Comparison of ENCODE assay signal across 8 cellular contexts in genomic region chr2:48249093-48249492, GRCh38.
A peak's percentile ranks its signal among the peaks of the same experiment; 100 is the strongest.
DNase-seq lines count a peak whose midpoint lies in the region; ATAC-seq and TF ChIP-seq lines count a peak whose summit lies in the region.
"Had no signal": no experiment of that assay in that cellular context is flagged by ENCODE, and none has a peak within 500 bp of the region (broad histone marks: within the 10 kb centered on the region; RNA-seq: fewer than 3 reads in every experiment).

No MANE protein-coding gene starts in this region.

- TF ChIP-seq POLR2A in transverse colon (IDR thresholded peaks at IDR 0.05) (no peak), testis (IDR thresholded peaks at IDR 0.05) (no peak)

- 47 to 71% methylated on average over 2 of the region's 2 CpGs for WGBS in transverse colon (ENCODE audit: low coverage in 1 of 2), 2 donors
- WGBS in testis, 2 donors, result 55 to 58% methylated on average over 2 of the region's 2 CpGs

- H3F3A ChIP-seq in Loucy (ENCODE audit: low read depth), result no peaks in the 10 kb centered on the region

- H3K27ac ChIP-seq in transverse colon (peak overlapping the region; percentile 28 to 68 (median 46)), testis (no peak overlapping the region)

- no peaks in the 10 kb centered on the region for H3K79me2 ChIP-seq in Loucy (ENCODE audit: insufficient read depth, low read length)

- no peaks in the 10 kb centered on the region for H3K36me3 ChIP-seq in Loucy (ENCODE audit: insufficient read depth, low read length)
- H3K36me3 ChIP-seq in transverse colon, result no peaks in the 10 kb centered on the region
- H3K36me3 ChIP-seq in testis (ENCODE audit: low read depth, missing control alignments), result no peaks in the 10 kb centered on the region

- DNase-seq in astrocyte of the hippocampus (ENCODE audit: low read depth, low spot score) (peak; percentile 35), iris pigment epithelial cell (ENCODE audit: low read depth) (peak; percentile 56), transverse colon (no peak), testis (no peak), NOMO-1 treated with DMSO at 0.1 percent for 48 hours (lab: John Stamatoyannopoulos, UW; ENCODE audit: unreplicated experiment) (no peak)
- DNase-seq: NCI-H345 had no signal

- no peaks in the 10 kb centered on the region for H3K9me3 ChIP-seq in Loucy (ENCODE audit: insufficient read depth, low read depth, low read length)
- no peaks in the 10 kb centered on the region for H3K9me3 ChIP-seq in transverse colon
- H3K9me3 ChIP-seq in testis, result no peaks in the 10 kb centered on the region

- H2AFZ ChIP-seq in Loucy (ENCODE audit: low read length), result 0 out of 2 replicates have a peak overlapping the region, but pooled peaks have one; percentile 20

- H3K9ac ChIP-seq in Loucy (ENCODE audit: low read depth, low read length, poor library complexity, severe bottlenecking), result no peak overlapping the region

- TF ChIP-seq CTCF in Loucy (conservative IDR thresholded peaks at IDR 0.05; ENCODE audit: low read length) (no peak), transverse colon (IDR thresholded peaks at IDR 0.05) (no peak), testis (IDR thresholded peaks at IDR 0.05) (no peak)

- H3K4me2 ChIP-seq in Loucy (ENCODE audit: low read depth, low read length, poor library complexity, severe bottlenecking), result no peak overlapping the region

- ATAC-seq in GM21390 (IDR thresholded peaks at IDR 0.05; ENCODE audit: unreplicated experiment), result no peak

- no peaks in the 10 kb centered on the region for H3K9me2 ChIP-seq in Loucy (replicated peaks; ENCODE audit: low read depth, low read length)

- TF ChIP-seq EP300 in transverse colon (IDR thresholded peaks at IDR 0.05; ENCODE audit: low read depth), result no peak

- no peaks in the 10 kb centered on the region for H4K20me1 ChIP-seq in Loucy (ENCODE audit: insufficient read depth, low read length, poor library complexity, severe bottlenecking)

- in situ Hi-C loops in transverse colon (cut with MboI; ENCODE audit: low pct_ligation_motif_present in 1 of 4, low pct_unique_long_range_greater_than_20kb in 1 of 4, low sequenced_read_pairs in 3 of 4), result no loop called here

- H3K4me1 ChIP-seq in Loucy (ENCODE audit: insufficient read depth, low read length, poor library complexity, severe bottlenecking), result no peaks in the 10 kb centered on the region
- peaks cover 9 to 24% (median 13%) of the 10 kb centered on the region in 4 donors for H3K4me1 ChIP-seq in transverse colon
- peaks cover 12% of the 10 kb centered on the region for H3K4me1 ChIP-seq in testis

- H3K27me3 ChIP-seq in Loucy (ENCODE audit: insufficient read depth, low read length, poor library complexity, severe bottlenecking) (no peaks in the 10 kb centered on the region), transverse colon (no peaks in the 10 kb centered on the region), testis (no peaks in the 10 kb centered on the region)

- H3K4me3 ChIP-seq in Loucy (ENCODE audit: low read length, poor library complexity, severe bottlenecking), result no peak overlapping the region
- no peak overlapping the region for H3K4me3 ChIP-seq in transverse colon
- no peak overlapping the region for H3K4me3 ChIP-seq in testis

- intact Hi-C loops in transverse colon (cut with DNase I; ENCODE audit: low total_unique reads) (no loop called here), testis (cut with DNase I; ENCODE audit: low total_unique reads) (no loop called here)

Comparison
In these comparisons a context has a peak if more than half of its experiments do, and no peak if none do; other contexts are left out.
1. DNase-seq: peak in astrocyte of the hippocampus (single experiment) and iris pigment epithelial cell (single experiment); none in transverse colon (single experiment), testis (single experiment) and NOMO-1 treated with DMSO at 0.1 percent for 48 hours (single experiment).
2. H3K27ac ChIP-seq: peak in transverse colon (4 of 4); none in testis (0 of 2).